Comparison of ENCODE assay signal across 33 cellular contexts in the genomic region with DNA sequence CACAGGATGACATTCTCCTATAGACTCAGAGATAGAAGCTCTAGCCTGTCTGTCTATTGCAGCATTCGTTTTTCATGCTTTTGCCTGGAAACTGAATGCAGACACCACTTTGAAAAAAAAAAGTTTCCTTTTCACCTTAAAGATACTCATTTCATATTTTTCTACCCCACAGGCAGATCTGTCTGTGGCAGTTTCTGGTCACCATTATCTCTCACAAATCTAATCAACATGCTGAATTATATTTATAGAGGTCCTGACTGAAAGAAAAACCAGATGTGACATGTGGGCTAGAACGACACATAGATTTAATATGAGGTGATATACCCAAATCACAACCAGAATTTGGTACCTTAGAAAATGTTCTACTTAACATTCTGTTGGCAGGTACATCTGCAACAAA. TPM values are rescaled to one million over a fixed set of nuclear protein-coding genes. Genes with fewer than 3 reads are reported as not detected.
"Had no signal": no experiment of that assay in that cellular context is flagged by ENCODE, and none has a peak within 500 bp of the region (broad histone marks: within the 10 kb centered on the region; RNA-seq: fewer than 3 reads in every experiment).

No MANE protein-coding gene starts in this region.

- H3K36me3 ChIP-seq: colonic mucosa, esophagus squamous epithelium, gastrocnemius medialis, heart right ventricle, left lung, lower lobe of right lung had no signal

- H3K4me1 ChIP-seq: colonic mucosa, esophagus squamous epithelium, gastrocnemius medialis, heart right ventricle, left lung, lower lobe of right lung had no signal

- H3K27ac ChIP-seq: colonic mucosa, epithelial cell of prostate, esophagus squamous epithelium, gastrocnemius medialis, heart right ventricle, left lung, lower lobe of right lung had no signal

- H3K9me3 ChIP-seq: colonic mucosa, esophagus squamous epithelium, gastrocnemius medialis, heart right ventricle, left lung, lower lobe of right lung, mucosa of descending colon had no signal

- H3K27me3 ChIP-seq: colonic mucosa, esophagus squamous epithelium, gastrocnemius medialis, left lung had no signal

- H3K4me3 ChIP-seq: colonic mucosa, esophagus squamous epithelium, gastrocnemius medialis, heart right ventricle, left lung, lower lobe of right lung, mucosa of descending colon had no signal

- DNase-seq: colonic mucosa; cortex of kidney; effector CD8-positive, alpha-beta T cell; effector memory CD8-positive, alpha-beta T cell; endodermal cell; erythroblast; esophagus squamous epithelium; foreskin fibroblast; foreskin melanocyte; gastrocnemius medialis; glutamatergic neuron; head of caudate nucleus; heart right ventricle; hippocampal formation; immature natural killer cell; islet precursor cell; kidney; left cardiac atrium; left lung; left ventricle myocardium superior; lower lobe of right lung; mesenchymal stem cell; mucosa of descending colon; naive B cell; naive thymus-derived CD8-positive, alpha-beta T cell had no signal

- ATAC-seq: effector memory CD8-positive, alpha-beta T cell; esophagus mucosa; gastrocnemius medialis; heart right ventricle; left cardiac atrium; left lung; left ventricle myocardium superior; lower lobe of right lung; mucosa of descending colon; naive thymus-derived CD8-positive, alpha-beta T cell had no signal

- FAIRE-seq: endometrium, kidney had no signal

RNA-seq across cellular contexts. Expression of gene ADGRG4, which starts 28.2 kb away (rescaled TPM):
- total RNA-seq: dermis microvascular lymphatic vessel endothelial cell; endodermal cell; esophagus mucosa; left ventricle myocardium superior; lower leg skin; lung microvascular endothelial cell; mesothelial cell of epicardium; myocyte; naive thymus-derived CD8-positive, alpha-beta T cell had no signal
